Comparison of ENCODE assay signal across 17 cellular contexts in genomic region chr11:48036466-48036865, GRCh38. TPM values are rescaled to one million over a fixed set of nuclear protein-coding genes. Genes with fewer than 3 reads are reported as not detected.
A peak's percentile ranks its signal among the peaks of the same experiment; 100 is the strongest.
DNase-seq lines count a peak whose midpoint lies in the region; ATAC-seq, FAIRE-seq and TF ChIP-seq lines count a peak whose summit lies in the region.
"Had no signal": no experiment of that assay in that cellular context is flagged by ENCODE, and none has a peak within 500 bp of the region (broad histone marks: within the 10 kb centered on the region; RNA-seq: fewer than 3 reads in every experiment).

No MANE protein-coding gene starts in this region.

- no peak overlapping the region for H2BK20ac ChIP-seq in IMR-90 (ENCODE audit: low read depth, low read length)

- in situ Hi-C loops in IMR-90 (cut with MboI; ENCODE audit: low sequenced_read_pairs): no loop called here

- BruUV-seq in IMR-90 (replicated peaks; lab: Mats Ljungman, UMichigan): no TSS peak

- intact Hi-C loops in IMR-90 (cut with micrococcal nuclease): no loop called here
- intact Hi-C loops in Right ventricle myocardium superior (cut with DNase I): no loop called here

- peak overlapping the region; percentile 67 for H3K27ac Mint-ChIP-seq in nephron progenitor cell
- H3K27ac Mint-ChIP-seq: stimulated activated naive CD8-positive, alpha-beta T cell treated with anti-CD3 and anti-CD28 coated beads, Interleukin-15, Interleukin-2, amounts not matched to agents 100 ng/mL and 50 ng/mL, for 24 hours had no signal

- H2AK5ac ChIP-seq in IMR-90 (ENCODE audit: low read depth, low read length): no peak overlapping the region

- CTCF ChIA-PET in A549 (lab: Yijun Ruan, JAX): interaction anchor here (1.2 to 1.4 kb wide), 3 partner anchors 11 to 43 kb away, joined by 3 to 4 read pairs (median 3); no protein-coding TSS in a partner anchor
- CTCF ChIA-PET in IMR-90 (lab: Yijun Ruan, JAX): no interaction called here

- H3K4me3 Mint-ChIP-seq in nephron progenitor cell: no peak overlapping the region
- H3K4me3 Mint-ChIP-seq: stimulated activated naive CD8-positive, alpha-beta T cell treated with anti-CD3 and anti-CD28 coated beads, Interleukin-15, Interleukin-2, amounts not matched to agents 100 ng/mL and 50 ng/mL, for 24 hours had no signal

- H3K18ac ChIP-seq in IMR-90 (ENCODE audit: low read depth, low read length): no peak overlapping the region

- 0 out of 2 replicates have a peak, but pooled peaks cover 2% of the 10 kb centered on the region for H3K36me3 ChIP-seq in IMR-90 (ENCODE audit: control insufficient read depth, insufficient read depth, low read length)

- H4K5ac ChIP-seq in IMR-90 (ENCODE audit: low read depth, low read length): no peak overlapping the region

- no peaks in the 10 kb centered on the region for H3K36me3 Mint-ChIP-seq in nephron progenitor cell (ENCODE audit: low read depth)

- H3K14ac ChIP-seq in IMR-90 (replicated peaks; ENCODE audit: low read depth, low read length): no peak overlapping the region

- H4K91ac ChIP-seq in IMR-90 (ENCODE audit: insufficient read depth, low read depth, low read length): no peak overlapping the region

- peaks cover 53% of the 10 kb centered on the region for H3K4me1 Mint-ChIP-seq in nephron progenitor cell

- peaks cover 50% of the 10 kb centered on the region for H3K4me1 ChIP-seq in A549
- peaks cover 5% of the 10 kb centered on the region for H3K4me1 ChIP-seq in IMR-90 (ENCODE audit: control insufficient read depth, insufficient read depth, low read length)

- H2AK9ac ChIP-seq in IMR-90 (replicated peaks; ENCODE audit: low read depth, low read length, poor library complexity): no peak overlapping the region

- no peaks in the 10 kb centered on the region for H3K9me3 ChIP-seq in A549
- no peaks in the 10 kb centered on the region for H3K9me3 ChIP-seq in IMR-90 (ENCODE audit: control insufficient read depth, insufficient read depth, low read length)

- H3K23ac ChIP-seq in IMR-90 (ENCODE audit: low read depth, low read length): no peak overlapping the region

- POLR2A ChIA-PET in A549 (lab: Yijun Ruan, JAX) (no interaction called here), IMR-90 (lab: Charles Lee; ENCODE audit: unreplicated experiment) (no interaction called here)

- no peak overlapping the region for H3K27ac ChIP-seq in A549
- no peak overlapping the region; the same call in 1 of the 2 replicates for H3K27ac ChIP-seq in IMR-90 (ENCODE audit: insufficient read depth, low read length)
- H3K27ac ChIP-seq in cingulate gyrus (ENCODE audit: low read depth, low read length): peak overlapping the region; percentile 95

- dilution Hi-C loops in IMR-90 (cut with HindIII; ENCODE audit: low sequenced_read_pairs, unreplicated experiment): no loop called here

- peaks cover 33% of the 10 kb centered on the region for H4K20me1 ChIP-seq in IMR-90 (ENCODE audit: insufficient read depth, low read length)

- FAIRE-seq in A549 (lab: Jason Lieb, UNC): no peak
- FAIRE-seq in HTR-8/SVneo (lab: Jason Lieb, UNC): no peak

- no peak for TF ChIP-seq POLR2A in A549 (IDR thresholded peaks at IDR 0.05; ENCODE audit: low read length)
- no peak for TF ChIP-seq POLR2A in IMR-90 (IDR thresholded peaks at IDR 0.05; ENCODE audit: low read depth, low read length)

- TF ChIP-seq CTCF in A549 (IDR thresholded peaks at IDR 0.05) (no peak), IMR-90 (conservative IDR thresholded peaks at IDR 0.05; ENCODE audit: low read depth, low read length) (no peak), nephron progenitor cell (IDR thresholded peaks at IDR 0.05) (no peak)

- H3K4ac ChIP-seq in IMR-90 (ENCODE audit: low read depth, low read length): no peak overlapping the region

- H2BK15ac ChIP-seq in IMR-90 (ENCODE audit: low read depth, low read length): no peak overlapping the region

- 0 out of 3 replicates have a peak overlapping the region, but pooled peaks have one; percentile 11 for H3K4me2 ChIP-seq in A549
- H3K4me2 ChIP-seq in IMR-90 (ENCODE audit: low read depth, low read length): peak overlapping the region; percentile 38; the same call in 1 of the 2 replicates

- ATAC-seq in A549: no peak
- ATAC-seq in IMR-90 (ENCODE audit: low read depth): peak; percentile 68
- no peak for ATAC-seq in HG03108 (IDR thresholded peaks at IDR 0.05; ENCODE audit: unreplicated experiment)
- no peak for ATAC-seq in Right ventricle myocardium superior (ENCODE audit: poor library complexity)
- ATAC-seq: PC-3 had no signal

- 71% methylated on average over 4 of the region's 4 CpGs for WGBS in A549 (ENCODE audit: missing lambda C conversion rate)
- 100% methylated on average over 1 of the region's 4 CpGs; no CpG with 5 or more reads in 1 of the 2 experiments for WGBS in IMR-90 (ENCODE audit: extremely low coverage in 2 of 2, insufficient read length in 1 of 2), 2 experiments

- no peak overlapping the region for H2BK5ac ChIP-seq in IMR-90 (ENCODE audit: low read depth, low read length, poor library complexity, severe bottlenecking)

- H2AFZ ChIP-seq in IMR-90 (replicated peaks; ENCODE audit: low read length, poor library complexity): no peak overlapping the region

- peaks cover 2% of the 10 kb centered on the region for H3K27me3 Mint-ChIP-seq in nephron progenitor cell (ENCODE audit: low read depth, poor library complexity)
- H3K27me3 Mint-ChIP-seq: stimulated activated naive CD8-positive, alpha-beta T cell treated with anti-CD3 and anti-CD28 coated beads, Interleukin-15, Interleukin-2, amounts not matched to agents 100 ng/mL and 50 ng/mL, for 24 hours had no signal

- H3K27me3 ChIP-seq in IMR-90 (ENCODE audit: control insufficient read depth, insufficient read depth, low read length): no peaks in the 10 kb centered on the region

- H3K9ac ChIP-seq in IMR-90 (ENCODE audit: low read depth, low read length): no peak overlapping the region

- no peak overlapping the region for H4K8ac ChIP-seq in IMR-90 (ENCODE audit: low read depth in 2 of 2, low read length in 2 of 2)

- H3K9me1 ChIP-seq in IMR-90 (ENCODE audit: insufficient read depth, low read length): peaks cover 29% of the 10 kb centered on the region

- no peaks in the 10 kb centered on the region for H3K9me3 Mint-ChIP-seq in nephron progenitor cell
- H3K9me3 Mint-ChIP-seq: stimulated activated naive CD8-positive, alpha-beta T cell treated with anti-CD3 and anti-CD28 coated beads, Interleukin-15, Interleukin-2, amounts not matched to agents 100 ng/mL and 50 ng/mL, for 24 hours had no signal

- DNase-seq in A549 (ENCODE audit: low read depth in 1 of 2, low spot score in 1 of 2) (no peak), IMR-90 (peak; percentile 84), nephron progenitor cell (no peak), HTR-8/SVneo (ENCODE audit: insufficient read length, low spot score) (no peak), Right ventricle myocardium superior (no peak), T1000 (lab: John Stamatoyannopoulos, UW) (no peak)
- DNase-seq: activated CD4-positive, CD25-positive, alpha-beta regulatory T cell treated with anti-CD3 and anti-CD28 coated beads, Interleukin-2, amount 50 U/mL, for 72 hours; activated T-cell treated with anti-CD3 and anti-CD28 coated beads for 4 hours; DMS153; GOT3; NCI-H1417 treated with DMSO at 0.1 percent for 48 hours; NCI-H446 treated with DMSO at 0.1 percent for 48 hours; PC-3 had no signal

- TF ChIP-seq EP300 in A549 (IDR thresholded peaks at IDR 0.05): no peak

- peaks cover 51 to 73% of the 10 kb centered on the region in 2 experiments for H3K79me1 ChIP-seq in IMR-90 (ENCODE audit: low read depth in 1 of 2, low read length in 2 of 2)

- H3K4me3 ChIP-seq in A549: no peak overlapping the region
- no peak overlapping the region for H3K4me3 ChIP-seq in IMR-90 (ENCODE audit: insufficient read depth, low read depth, low read length)
- H3K4me3 ChIP-seq: skin epidermis had no signal

- TF ChIP-seq RAD21 in A549 (conservative IDR thresholded peaks at IDR 0.05 in 1 of 2, IDR thresholded peaks at IDR 0.05 in 1 of 2): no peak
- no peak for TF ChIP-seq RAD21 in IMR-90 (IDR thresholded peaks at IDR 0.05; ENCODE audit: low read length)

- no peak overlapping the region for H3K56ac ChIP-seq in IMR-90 (ENCODE audit: extremely low read depth, insufficient read depth, low read length)

- no peak overlapping the region for H2BK120ac ChIP-seq in IMR-90 (ENCODE audit: low read depth, low read length)

TF ChIP-seq in A549, 52 proteins besides CTCF, POLR2A, EP300 and RAD21:
- TF ChIP-seq RFX5 (IDR thresholded peaks at IDR 0.05) (no peak), ZNF302 (CRISPR knock-in tag; IDR thresholded peaks at IDR 0.05) (no peak), CEBPB (IDR thresholded peaks at IDR 0.05) (no peak), TP53 (CRISPR knock-in tag; IDR thresholded peaks at IDR 0.05) (no peak)

TF ChIP-seq in IMR-90, 13 proteins besides CTCF, POLR2A, EP300 and RAD21 (continues in another document):
- TF ChIP-seq MXI1 (IDR thresholded peaks at IDR 0.05; ENCODE audit: borderline replicate concordance, low read depth, low read length) (no peak), RCOR1 (IDR thresholded peaks at IDR 0.05; ENCODE audit: insufficient replicate concordance, low read length) (no peak), RFX5 (IDR thresholded peaks at IDR 0.05; ENCODE audit: low read depth, low read length) (no peak), USF2 (IDR thresholded peaks at IDR 0.05; ENCODE audit: low read depth, low read length) (no peak), BHLHE40 (IDR thresholded peaks at IDR 0.05; ENCODE audit: low read depth, low read length) (no peak)

RNA-seq across cellular contexts. Expression of gene PTPRJ, which starts 56.1 kb away (rescaled TPM):
- polyA plus RNA-seq in A549 (2011; rRNA removed) (30.3 and 46.2 TPM in 2 replicates), A549 (2017; fragmentation: RNase III; extraction: RNeasy Plus Mini Kit Qiagen cat#74134 plus additional on column Dnase treatment) (47.0 to 55.6 TPM (median 50.5 TPM) in 3 replicates), IMR-90 (2012; rRNA removed) (5.3 and 5.6 TPM in 2 replicates)
- polyA plus RNA-seq in A549 (2012; cell fraction: cytosol; rRNA removed): 15.4 and 22.0 TPM in 2 replicates
- 23.1 and 39.4 TPM in 2 replicates for polyA plus RNA-seq in A549 (2012; cell fraction: nucleus; rRNA removed)
- polyA minus RNA-seq in A549 (2011; rRNA and poly(A)+ RNA removed): 62.1 and 63.5 TPM in 2 replicates
- total RNA-seq in IMR-90 (2012; rRNA removed) (13.6 and 14.9 TPM in 2 replicates), Right ventricle myocardium superior (6.7 TPM)
- 2.2 and 2.4 TPM in 2 replicates for polyA plus RNA-seq in IMR-90 (2012; cell fraction: cytosol; rRNA removed)
- polyA plus RNA-seq in IMR-90 (2012; cell fraction: nucleus; rRNA removed; ENCODE audit: low replicate concordance): 3.4 and 6.7 TPM in 2 replicates
